Comparison of ENCODE assay signal across 23 cellular contexts in genomic region chr4:31125061-31125460, GRCh38.
"Had no signal": no experiment of that assay in that cellular context is flagged by ENCODE, and none has a peak within 500 bp of the region (broad histone marks: within the 10 kb centered on the region; RNA-seq: fewer than 3 reads in every experiment).

No MANE protein-coding gene starts in this region.

- H3K4me1 ChIP-seq: colonic mucosa, esophagus muscularis mucosa, esophagus squamous epithelium, foreskin keratinocyte, gastrocnemius medialis, gastroesophageal sphincter had no signal

- H3K27ac ChIP-seq: colonic mucosa, coronary artery, epithelial cell of prostate, esophagus muscularis mucosa, esophagus squamous epithelium, foreskin keratinocyte, gastrocnemius medialis, gastroesophageal sphincter, heart left ventricle, heart right ventricle had no signal

- H3K9me3 ChIP-seq: colonic mucosa, esophagus muscularis mucosa, esophagus squamous epithelium, gastrocnemius medialis, gastroesophageal sphincter, heart left ventricle, heart right ventricle had no signal

- H3K27me3 ChIP-seq: colonic mucosa, esophagus muscularis mucosa, esophagus squamous epithelium, foreskin keratinocyte, gastrocnemius medialis, gastroesophageal sphincter, heart left ventricle, heart right ventricle had no signal

- DNase-seq: colonic mucosa; cortex of kidney; dermis blood vessel endothelial cell; effector CD4-positive, alpha-beta T cell; effector CD8-positive, alpha-beta T cell; effector memory CD4-positive, alpha-beta T cell; effector memory CD8-positive, alpha-beta T cell; endodermal cell; erythroblast; esophagus squamous epithelium; foreskin fibroblast; foreskin keratinocyte; foreskin melanocyte; gastrocnemius medialis; glutamatergic neuron; head of caudate nucleus; heart left ventricle; heart right ventricle had no signal

- H3K4me3 ChIP-seq: colonic mucosa, coronary artery, dorsolateral prefrontal cortex, esophagus muscularis mucosa, esophagus squamous epithelium, gastrocnemius medialis, gastroesophageal sphincter, heart left ventricle, heart right ventricle had no signal

- H3K36me3 ChIP-seq: colonic mucosa, esophagus muscularis mucosa, esophagus squamous epithelium, gastrocnemius medialis, gastroesophageal sphincter, heart left ventricle, heart right ventricle had no signal
